Comparison of ENCODE assay signal across 1 cellular context in the genomic region with DNA sequence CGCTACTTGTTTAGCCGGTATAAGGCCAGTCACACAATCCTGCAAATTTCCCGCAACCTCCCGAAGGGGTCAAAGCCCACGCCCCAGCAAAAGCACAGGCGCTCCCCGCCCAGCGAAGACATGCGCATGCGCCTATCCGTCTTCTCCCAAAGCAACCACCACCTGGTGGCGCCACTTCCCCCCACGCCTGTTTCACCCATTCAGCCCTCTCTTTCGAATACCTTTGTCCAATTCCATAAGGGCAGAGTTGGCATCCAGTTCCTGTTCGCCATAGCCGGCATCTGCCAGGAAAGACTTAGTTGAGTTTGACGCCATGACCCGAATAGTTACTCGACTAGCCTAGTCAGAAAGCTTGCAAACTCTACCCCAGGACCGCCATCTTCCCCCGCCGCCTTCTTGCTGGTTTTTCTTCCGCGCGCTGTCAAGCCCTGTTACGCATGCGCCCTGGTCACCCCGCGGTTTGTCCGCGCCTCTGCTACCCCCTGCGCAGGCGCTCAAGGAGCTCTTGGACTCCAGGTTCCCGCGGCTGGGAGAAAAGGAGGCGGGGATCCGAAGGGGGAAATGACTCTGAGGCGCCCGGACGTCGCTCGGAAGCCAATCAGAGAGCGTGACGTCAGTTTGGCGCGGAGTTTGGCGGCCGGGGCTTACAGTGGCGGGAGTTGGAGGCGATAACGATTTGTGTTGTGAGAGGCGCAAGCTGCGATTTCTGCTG.
TF ChIP-seq lines count a peak whose summit lies in the region.

A gene with protein sequence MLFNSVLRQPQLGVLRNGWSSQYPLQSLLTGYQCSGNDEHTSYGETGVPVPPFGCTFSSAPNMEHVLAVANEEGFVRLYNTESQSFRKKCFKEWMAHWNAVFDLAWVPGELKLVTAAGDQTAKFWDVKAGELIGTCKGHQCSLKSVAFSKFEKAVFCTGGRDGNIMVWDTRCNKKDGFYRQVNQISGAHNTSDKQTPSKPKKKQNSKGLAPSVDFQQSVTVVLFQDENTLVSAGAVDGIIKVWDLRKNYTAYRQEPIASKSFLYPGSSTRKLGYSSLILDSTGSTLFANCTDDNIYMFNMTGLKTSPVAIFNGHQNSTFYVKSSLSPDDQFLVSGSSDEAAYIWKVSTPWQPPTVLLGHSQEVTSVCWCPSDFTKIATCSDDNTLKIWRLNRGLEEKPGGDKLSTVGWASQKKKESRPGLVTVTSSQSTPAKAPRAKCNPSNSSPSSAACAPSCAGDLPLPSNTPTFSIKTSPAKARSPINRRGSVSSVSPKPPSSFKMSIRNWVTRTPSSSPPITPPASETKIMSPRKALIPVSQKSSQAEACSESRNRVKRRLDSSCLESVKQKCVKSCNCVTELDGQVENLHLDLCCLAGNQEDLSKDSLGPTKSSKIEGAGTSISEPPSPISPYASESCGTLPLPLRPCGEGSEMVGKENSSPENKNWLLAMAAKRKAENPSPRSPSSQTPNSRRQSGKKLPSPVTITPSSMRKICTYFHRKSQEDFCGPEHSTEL (plus strand): TSS at position 626 of the 712 bp plus-strand sequence. CDS start 143 bp downstream, outside the sequence.
A gene with protein sequence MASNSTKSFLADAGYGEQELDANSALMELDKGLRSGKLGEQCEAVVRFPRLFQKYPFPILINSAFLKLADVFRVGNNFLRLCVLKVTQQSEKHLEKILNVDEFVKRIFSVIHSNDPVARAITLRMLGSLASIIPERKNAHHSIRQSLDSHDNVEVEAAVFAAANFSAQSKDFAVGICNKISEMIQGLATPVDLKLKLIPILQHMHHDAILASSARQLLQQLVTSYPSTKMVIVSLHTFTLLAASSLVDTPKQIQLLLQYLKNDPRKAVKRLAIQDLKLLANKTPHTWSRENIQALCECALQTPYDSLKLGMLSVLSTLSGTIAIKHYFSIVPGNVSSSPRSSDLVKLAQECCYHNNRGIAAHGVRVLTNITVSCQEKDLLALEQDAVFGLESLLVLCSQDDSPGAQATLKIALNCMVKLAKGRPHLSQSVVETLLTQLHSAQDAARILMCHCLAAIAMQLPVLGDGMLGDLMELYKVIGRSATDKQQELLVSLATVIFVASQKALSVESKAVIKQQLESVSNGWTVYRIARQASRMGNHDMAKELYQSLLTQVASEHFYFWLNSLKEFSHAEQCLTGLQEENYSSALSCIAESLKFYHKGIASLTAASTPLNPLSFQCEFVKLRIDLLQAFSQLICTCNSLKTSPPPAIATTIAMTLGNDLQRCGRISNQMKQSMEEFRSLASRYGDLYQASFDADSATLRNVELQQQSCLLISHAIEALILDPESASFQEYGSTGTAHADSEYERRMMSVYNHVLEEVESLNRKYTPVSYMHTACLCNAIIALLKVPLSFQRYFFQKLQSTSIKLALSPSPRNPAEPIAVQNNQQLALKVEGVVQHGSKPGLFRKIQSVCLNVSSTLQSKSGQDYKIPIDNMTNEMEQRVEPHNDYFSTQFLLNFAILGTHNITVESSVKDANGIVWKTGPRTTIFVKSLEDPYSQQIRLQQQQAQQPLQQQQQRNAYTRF (minus strand): TSS at position 435 of the 712 bp plus-strand sequence. CDS start 120 bp downstream, at position 315.

TF ChIP-seq in HEK293, 187 proteins besides CTCF, POLR2A, EP300 and RAD21 (continued from another document and continues in another):
- TF ChIP-seq, protein P1, sequence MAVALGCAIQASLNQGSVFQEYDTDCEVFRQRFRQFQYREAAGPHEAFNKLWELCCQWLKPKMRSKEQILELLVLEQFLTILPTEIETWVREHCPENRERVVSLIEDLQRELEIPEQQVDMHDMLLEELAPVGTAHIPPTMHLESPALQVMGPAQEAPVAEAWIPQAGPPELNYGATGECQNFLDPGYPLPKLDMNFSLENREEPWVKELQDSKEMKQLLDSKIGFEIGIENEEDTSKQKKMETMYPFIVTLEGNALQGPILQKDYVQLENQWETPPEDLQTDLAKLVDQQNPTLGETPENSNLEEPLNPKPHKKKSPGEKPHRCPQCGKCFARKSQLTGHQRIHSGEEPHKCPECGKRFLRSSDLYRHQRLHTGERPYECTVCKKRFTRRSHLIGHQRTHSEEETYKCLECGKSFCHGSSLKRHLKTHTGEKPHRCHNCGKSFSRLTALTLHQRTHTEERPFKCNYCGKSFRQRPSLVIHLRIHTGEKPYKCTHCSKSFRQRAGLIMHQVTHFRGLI (tag by site-specific recombination; IDR thresholded peaks at IDR 0.05), result peak; percentile 65
- TF ChIP-seq TCF7L2 (IDR thresholded peaks at IDR 0.05; ENCODE audit: borderline replicate concordance, low read depth, low read length) (no peak), GLIS2 (tag by site-specific recombination; IDR thresholded peaks at IDR 0.05) (peak; percentile 87), ZNF10 (tag by site-specific recombination; IDR thresholded peaks at IDR 0.05) (peak; percentile 14; the same call in 1 of the 2 replicates), ZNF423 (tag by site-specific recombination; IDR thresholded peaks at IDR 0.05) (no peak), KLF16 (tag by site-specific recombination; IDR thresholded peaks at IDR 0.05) (peak; percentile 52), SCRT2 (tag by site-specific recombination; IDR thresholded peaks at IDR 0.05) (peak; percentile 70; the same call in 1 of the 2 replicates), ZNF19 (tag by site-specific recombination; IDR thresholded peaks at IDR 0.05; ENCODE audit: low read depth) (no peak), YY2 (tag by site-specific recombination; IDR thresholded peaks at IDR 0.05) (peak; percentile 95), ZNF624 (tag by site-specific recombination; IDR thresholded peaks at IDR 0.05) (peak; percentile 73; the same call in 1 of the 2 replicates), ZFHX2 (tag by site-specific recombination; conservative IDR thresholded peaks at IDR 0.05) (peak; percentile 90), ZNF350 (tag by site-specific recombination; IDR thresholded peaks at IDR 0.05) (no peak), ZIC2 (tag by site-specific recombination; IDR thresholded peaks at IDR 0.05) (no peak), MZF1 (tag by site-specific recombination; IDR thresholded peaks at IDR 0.05; ENCODE audit: borderline replicate concordance) (no peak), ZNF510 (tag by site-specific recombination; IDR thresholded peaks at IDR 0.05; ENCODE audit: insufficient replicate concordance) (no peak), ZNF544 (tag by site-specific recombination; IDR thresholded peaks at IDR 0.05) (no peak), ZNF114 (tag by site-specific recombination; IDR thresholded peaks at IDR 0.05) (no peak), ZNF335 (tag by site-specific recombination; conservative IDR thresholded peaks at IDR 0.05) (peak; percentile 93)
- TF ChIP-seq, protein P2, sequence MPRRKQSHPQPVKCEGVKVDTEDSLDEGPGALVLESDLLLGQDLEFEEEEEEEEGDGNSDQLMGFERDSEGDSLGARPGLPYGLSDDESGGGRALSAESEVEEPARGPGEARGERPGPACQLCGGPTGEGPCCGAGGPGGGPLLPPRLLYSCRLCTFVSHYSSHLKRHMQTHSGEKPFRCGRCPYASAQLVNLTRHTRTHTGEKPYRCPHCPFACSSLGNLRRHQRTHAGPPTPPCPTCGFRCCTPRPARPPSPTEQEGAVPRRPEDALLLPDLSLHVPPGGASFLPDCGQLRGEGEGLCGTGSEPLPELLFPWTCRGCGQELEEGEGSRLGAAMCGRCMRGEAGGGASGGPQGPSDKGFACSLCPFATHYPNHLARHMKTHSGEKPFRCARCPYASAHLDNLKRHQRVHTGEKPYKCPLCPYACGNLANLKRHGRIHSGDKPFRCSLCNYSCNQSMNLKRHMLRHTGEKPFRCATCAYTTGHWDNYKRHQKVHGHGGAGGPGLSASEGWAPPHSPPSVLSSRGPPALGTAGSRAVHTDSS (tag by site-specific recombination; IDR thresholded peaks at IDR 0.05), result no peak
- TF ChIP-seq, protein P3, sequence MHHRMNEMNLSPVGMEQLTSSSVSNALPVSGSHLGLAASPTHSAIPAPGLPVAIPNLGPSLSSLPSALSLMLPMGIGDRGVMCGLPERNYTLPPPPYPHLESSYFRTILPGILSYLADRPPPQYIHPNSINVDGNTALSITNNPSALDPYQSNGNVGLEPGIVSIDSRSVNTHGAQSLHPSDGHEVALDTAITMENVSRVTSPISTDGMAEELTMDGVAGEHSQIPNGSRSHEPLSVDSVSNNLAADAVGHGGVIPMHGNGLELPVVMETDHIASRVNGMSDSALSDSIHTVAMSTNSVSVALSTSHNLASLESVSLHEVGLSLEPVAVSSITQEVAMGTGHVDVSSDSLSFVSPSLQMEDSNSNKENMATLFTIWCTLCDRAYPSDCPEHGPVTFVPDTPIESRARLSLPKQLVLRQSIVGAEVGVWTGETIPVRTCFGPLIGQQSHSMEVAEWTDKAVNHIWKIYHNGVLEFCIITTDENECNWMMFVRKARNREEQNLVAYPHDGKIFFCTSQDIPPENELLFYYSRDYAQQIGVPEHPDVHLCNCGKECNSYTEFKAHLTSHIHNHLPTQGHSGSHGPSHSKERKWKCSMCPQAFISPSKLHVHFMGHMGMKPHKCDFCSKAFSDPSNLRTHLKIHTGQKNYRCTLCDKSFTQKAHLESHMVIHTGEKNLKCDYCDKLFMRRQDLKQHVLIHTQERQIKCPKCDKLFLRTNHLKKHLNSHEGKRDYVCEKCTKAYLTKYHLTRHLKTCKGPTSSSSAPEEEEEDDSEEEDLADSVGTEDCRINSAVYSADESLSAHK (tag by site-specific recombination; IDR thresholded peaks at IDR 0.05), result 0 out of 2 replicates have a peak, but pooled peaks have one; percentile 12
- TF ChIP-seq, protein P4, sequence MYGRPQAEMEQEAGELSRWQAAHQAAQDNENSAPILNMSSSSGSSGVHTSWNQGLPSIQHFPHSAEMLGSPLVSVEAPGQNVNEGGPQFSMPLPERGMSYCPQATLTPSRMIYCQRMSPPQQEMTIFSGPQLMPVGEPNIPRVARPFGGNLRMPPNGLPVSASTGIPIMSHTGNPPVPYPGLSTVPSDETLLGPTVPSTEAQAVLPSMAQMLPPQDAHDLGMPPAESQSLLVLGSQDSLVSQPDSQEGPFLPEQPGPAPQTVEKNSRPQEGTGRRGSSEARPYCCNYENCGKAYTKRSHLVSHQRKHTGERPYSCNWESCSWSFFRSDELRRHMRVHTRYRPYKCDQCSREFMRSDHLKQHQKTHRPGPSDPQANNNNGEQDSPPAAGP (tag by site-specific recombination; IDR thresholded peaks at IDR 0.05), result peak; percentile 70
- TF ChIP-seq, protein P5, sequence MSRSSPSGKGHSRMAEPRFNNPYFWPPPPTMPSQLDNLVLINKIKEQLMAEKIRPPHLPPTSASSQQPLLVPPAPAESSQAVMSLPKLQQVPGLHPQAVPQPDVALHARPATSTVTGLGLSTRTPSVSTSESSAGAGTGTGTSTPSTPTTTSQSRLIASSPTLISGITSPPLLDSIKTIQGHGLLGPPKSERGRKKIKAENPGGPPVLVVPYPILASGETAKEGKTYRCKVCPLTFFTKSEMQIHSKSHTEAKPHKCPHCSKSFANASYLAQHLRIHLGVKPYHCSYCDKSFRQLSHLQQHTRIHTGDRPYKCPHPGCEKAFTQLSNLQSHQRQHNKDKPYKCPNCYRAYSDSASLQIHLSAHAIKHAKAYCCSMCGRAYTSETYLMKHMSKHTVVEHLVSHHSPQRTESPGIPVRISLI (tag by site-specific recombination; IDR thresholded peaks at IDR 0.05), result peak; percentile 74
- TF ChIP-seq, protein P6, sequence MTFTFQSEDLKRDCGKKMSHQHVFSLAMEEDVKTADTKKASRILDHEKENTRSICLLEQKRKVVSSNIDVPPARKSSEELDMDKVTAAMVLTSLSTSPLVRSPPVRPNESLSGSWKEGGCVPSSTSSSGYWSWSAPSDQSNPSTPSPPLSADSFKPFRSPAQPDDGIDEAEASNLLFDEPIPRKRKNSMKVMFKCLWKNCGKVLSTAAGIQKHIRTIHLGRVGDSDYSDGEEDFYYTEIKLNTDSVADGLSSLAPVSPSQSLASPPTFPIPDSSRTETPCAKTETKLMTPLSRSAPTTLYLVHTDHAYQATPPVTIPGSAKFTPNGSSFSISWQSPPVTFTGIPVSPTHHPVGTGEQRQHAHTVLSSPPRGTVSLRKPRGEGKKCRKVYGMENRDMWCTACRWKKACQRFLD (tag by site-specific recombination; IDR thresholded peaks at IDR 0.05), result no peak
- TF ChIP-seq, protein P7, sequence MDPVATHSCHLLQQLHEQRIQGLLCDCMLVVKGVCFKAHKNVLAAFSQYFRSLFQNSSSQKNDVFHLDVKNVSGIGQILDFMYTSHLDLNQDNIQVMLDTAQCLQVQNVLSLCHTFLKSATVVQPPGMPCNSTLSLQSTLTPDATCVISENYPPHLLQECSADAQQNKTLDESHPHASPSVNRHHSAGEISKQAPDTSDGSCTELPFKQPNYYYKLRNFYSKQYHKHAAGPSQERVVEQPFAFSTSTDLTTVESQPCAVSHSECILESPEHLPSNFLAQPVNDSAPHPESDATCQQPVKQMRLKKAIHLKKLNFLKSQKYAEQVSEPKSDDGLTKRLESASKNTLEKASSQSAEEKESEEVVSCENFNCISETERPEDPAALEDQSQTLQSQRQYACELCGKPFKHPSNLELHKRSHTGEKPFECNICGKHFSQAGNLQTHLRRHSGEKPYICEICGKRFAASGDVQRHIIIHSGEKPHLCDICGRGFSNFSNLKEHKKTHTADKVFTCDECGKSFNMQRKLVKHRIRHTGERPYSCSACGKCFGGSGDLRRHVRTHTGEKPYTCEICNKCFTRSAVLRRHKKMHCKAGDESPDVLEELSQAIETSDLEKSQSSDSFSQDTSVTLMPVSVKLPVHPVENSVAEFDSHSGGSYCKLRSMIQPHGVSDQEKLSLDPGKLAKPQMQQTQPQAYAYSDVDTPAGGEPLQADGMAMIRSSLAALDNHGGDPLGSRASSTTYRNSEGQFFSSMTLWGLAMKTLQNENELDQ (tag by site-specific recombination; IDR thresholded peaks at IDR 0.05; ENCODE audit: low read depth), result no peak
- TF ChIP-seq, protein P8, sequence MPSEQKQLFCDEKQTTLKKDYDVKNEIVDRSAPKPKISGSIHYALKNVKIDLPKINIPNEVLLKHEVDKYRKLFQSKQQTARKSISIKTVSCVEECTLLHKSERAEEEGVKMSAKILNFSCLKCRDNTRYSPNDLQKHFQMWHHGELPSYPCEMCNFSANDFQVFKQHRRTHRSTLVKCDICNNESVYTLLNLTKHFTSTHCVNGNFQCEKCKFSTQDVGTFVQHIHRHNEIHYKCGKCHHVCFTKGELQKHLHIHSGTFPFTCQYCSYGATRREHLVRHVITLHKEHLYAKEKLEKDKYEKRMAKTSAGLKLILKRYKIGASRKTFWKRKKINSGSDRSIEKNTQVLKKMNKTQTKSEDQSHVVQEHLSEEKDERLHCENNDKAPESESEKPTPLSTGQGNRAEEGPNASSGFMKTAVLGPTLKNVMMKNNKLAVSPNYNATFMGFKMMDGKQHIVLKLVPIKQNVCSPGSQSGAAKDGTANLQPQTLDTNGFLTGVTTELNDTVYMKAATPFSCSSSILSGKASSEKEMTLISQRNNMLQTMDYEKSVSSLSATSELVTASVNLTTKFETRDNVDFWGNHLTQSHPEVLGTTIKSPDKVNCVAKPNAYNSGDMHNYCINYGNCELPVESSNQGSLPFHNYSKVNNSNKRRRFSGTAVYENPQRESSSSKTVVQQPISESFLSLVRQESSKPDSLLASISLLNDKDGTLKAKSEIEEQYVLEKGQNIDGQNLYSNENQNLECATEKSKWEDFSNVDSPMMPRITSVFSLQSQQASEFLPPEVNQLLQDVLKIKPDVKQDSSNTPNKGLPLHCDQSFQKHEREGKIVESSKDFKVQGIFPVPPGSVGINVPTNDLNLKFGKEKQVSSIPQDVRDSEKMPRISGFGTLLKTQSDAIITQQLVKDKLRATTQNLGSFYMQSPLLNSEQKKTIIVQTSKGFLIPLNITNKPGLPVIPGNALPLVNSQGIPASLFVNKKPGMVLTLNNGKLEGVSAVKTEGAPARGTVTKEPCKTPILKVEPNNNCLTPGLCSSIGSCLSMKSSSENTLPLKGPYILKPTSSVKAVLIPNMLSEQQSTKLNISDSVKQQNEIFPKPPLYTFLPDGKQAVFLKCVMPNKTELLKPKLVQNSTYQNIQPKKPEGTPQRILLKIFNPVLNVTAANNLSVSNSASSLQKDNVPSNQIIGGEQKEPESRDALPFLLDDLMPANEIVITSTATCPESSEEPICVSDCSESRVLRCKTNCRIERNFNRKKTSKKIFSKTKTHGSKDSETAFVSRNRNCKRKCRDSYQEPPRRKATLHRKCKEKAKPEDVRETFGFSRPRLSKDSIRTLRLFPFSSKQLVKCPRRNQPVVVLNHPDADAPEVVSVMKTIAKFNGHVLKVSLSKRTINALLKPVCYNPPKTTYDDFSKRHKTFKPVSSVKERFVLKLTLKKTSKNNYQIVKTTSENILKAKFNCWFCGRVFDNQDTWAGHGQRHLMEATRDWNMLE (tag by site-specific recombination; conservative IDR thresholded peaks at IDR 0.05; ENCODE audit: low read depth), result peak; percentile 44; the same call in 1 of the 2 replicates
